Comparison of ENCODE assay signal across 1 cellular context in the genomic region with DNA sequence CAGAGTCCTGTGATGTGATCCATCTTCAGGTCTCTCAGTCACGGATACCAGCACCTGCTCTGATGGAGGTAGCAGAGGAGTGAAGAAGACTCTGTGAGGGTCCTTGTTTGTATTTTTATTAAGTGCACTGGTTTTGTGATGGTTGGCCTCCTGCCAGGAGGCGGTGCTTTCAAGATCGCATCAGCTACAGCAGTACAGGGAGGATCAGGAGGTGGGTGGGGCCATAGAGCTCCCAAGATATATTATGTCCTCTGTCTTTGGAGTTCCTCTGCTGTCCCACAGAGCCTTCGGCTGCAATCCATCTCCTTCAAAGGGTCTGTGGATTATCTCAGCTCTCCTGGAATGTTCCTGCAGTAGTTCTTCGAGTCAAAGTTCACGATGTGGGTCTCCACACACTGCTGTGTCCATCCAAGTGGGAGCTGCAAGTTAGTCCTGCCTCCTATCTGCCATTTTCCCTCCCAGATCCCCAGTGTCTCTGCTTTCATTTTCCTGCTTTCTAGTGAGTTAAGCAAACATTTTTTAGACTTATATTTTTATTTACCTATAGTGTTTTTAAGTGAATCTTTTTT.
TF ChIP-seq lines count a peak whose summit lies in the region.

No MANE protein-coding gene starts in this region.

TF ChIP-seq in GM23338, 12 proteins besides CTCF, POLR2A, EP300 and RAD21 (continued from another document):
- TF ChIP-seq, protein P1, sequence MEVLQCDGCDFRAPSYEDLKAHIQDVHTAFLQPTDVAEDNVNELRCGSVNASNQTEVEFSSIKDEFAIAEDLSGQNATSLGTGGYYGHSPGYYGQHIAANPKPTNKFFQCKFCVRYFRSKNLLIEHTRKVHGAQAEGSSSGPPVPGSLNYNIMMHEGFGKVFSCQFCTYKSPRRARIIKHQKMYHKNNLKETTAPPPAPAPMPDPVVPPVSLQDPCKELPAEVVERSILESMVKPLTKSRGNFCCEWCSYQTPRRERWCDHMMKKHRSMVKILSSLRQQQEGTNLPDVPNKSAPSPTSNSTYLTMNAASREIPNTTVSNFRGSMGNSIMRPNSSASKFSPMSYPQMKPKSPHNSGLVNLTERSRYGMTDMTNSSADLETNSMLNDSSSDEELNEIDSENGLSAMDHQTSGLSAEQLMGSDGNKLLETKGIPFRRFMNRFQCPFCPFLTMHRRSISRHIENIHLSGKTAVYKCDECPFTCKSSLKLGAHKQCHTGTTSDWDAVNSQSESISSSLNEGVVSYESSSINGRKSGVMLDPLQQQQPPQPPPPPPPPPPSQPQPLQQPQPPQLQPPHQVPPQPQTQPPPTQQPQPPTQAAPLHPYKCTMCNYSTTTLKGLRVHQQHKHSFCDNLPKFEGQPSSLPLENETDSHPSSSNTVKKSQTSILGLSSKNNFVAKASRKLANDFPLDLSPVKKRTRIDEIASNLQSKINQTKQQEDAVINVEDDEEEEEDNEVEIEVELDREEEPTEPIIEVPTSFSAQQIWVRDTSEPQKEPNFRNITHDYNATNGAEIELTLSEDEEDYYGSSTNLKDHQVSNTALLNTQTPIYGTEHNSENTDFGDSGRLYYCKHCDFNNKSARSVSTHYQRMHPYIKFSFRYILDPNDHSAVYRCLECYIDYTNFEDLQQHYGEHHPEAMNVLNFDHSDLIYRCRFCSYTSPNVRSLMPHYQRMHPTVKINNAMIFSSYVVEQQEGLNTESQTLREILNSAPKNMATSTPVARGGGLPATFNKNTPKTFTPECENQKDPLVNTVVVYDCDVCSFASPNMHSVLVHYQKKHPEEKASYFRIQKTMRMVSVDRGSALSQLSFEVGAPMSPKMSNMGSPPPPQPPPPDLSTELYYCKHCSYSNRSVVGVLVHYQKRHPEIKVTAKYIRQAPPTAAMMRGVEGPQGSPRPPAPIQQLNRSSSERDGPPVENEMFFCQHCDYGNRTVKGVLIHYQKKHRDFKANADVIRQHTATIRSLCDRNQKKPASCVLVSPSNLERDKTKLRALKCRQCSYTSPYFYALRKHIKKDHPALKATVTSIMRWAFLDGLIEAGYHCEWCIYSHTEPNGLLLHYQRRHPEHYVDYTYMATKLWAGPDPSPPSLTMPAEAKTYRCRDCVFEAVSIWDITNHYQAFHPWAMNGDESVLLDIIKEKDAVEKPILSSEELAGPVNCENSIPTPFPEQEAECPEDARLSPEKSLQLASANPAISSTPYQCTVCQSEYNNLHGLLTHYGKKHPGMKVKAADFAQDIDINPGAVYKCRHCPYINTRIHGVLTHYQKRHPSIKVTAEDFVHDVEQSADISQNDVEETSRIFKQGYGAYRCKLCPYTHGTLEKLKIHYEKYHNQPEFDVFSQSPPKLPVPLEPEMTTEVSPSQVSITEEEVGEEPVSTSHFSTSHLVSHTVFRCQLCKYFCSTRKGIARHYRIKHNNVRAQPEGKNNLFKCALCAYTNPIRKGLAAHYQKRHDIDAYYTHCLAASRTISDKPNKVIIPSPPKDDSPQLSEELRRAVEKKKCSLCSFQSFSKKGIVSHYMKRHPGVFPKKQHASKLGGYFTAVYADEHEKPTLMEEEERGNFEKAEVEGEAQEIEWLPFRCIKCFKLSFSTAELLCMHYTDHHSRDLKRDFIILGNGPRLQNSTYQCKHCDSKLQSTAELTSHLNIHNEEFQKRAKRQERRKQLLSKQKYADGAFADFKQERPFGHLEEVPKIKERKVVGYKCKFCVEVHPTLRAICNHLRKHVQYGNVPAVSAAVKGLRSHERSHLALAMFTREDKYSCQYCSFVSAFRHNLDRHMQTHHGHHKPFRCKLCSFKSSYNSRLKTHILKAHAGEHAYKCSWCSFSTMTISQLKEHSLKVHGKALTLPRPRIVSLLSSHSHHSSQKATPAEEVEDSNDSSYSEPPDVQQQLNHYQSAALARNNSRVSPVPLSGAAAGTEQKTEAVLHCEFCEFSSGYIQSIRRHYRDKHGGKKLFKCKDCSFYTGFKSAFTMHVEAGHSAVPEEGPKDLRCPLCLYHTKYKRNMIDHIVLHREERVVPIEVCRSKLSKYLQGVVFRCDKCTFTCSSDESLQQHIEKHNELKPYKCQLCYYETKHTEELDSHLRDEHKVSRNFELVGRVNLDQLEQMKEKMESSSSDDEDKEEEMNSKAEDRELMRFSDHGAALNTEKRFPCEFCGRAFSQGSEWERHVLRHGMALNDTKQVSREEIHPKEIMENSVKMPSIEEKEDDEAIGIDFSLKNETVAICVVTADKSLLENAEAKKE (CRISPR knock-in tag; IDR thresholded peaks at IDR 0.05) = no peak
TF ChIP-seq in GM23338: peak in this region for 0.
